21 cellular contexts compared by ENCODE assay signal in genomic region chr20:63007722-63008488, GRCh38. TPM values are rescaled to one million over a fixed set of nuclear protein-coding genes. Genes with fewer than 3 reads are reported as not detected.
DNase-seq lines count a peak whose midpoint lies in the region; TF ChIP-seq lines count a peak whose summit lies in the region.
"Had no signal": no experiment of that assay in that cellular context is flagged by ENCODE, and none has a peak within 500 bp of the region (broad histone marks: within the 10 kb centered on the region; RNA-seq: fewer than 3 reads in every experiment).

No MANE protein-coding gene starts in this region.

- peaks cover 62% of the 10 kb centered on the region for H3K27me3 ChIP-seq in BLaER1
- H3K27me3 ChIP-seq in CD8-positive, alpha-beta memory T cell (ENCODE audit: insufficient read depth, low read length, poor library complexity, severe bottlenecking) = peaks cover 58% of the 10 kb centered on the region
- no peaks in the 10 kb centered on the region for H3K27me3 ChIP-seq in WERI-Rb-1 (ENCODE audit: insufficient read depth, low read depth, severe bottlenecking)
- H3K27me3 ChIP-seq in mesendoderm (ENCODE audit: insufficient read depth, low read length, poor library complexity) = peaks cover 52% of the 10 kb centered on the region
- H3K27me3 ChIP-seq in ascending aorta = peaks cover 45% of the 10 kb centered on the region

- no peak overlapping the region for H3K27ac Mint-ChIP-seq in CD8-positive, alpha-beta memory T cell
- H3K27ac Mint-ChIP-seq: activated T-helper 2 cell treated with anti-CD3 and anti-CD28 coated beads, Interferon-gamma antibody, Interleukin-2, Interleukin-4, amounts not matched to agents 10 μg/mL and 5 μg/mL and 100 μg/mL, durations not matched to agents 14 hours and 24 hours and 36 hours; dendritic cell treated with granulocyte-macrophage colony-stimulating factor and Interleukin-4, amounts not matched to agents 40 ng/mL and 50 ng/mL, for 4 days had no signal

- H3K4me2 ChIP-seq in BLaER1 (peak overlapping the region; percentile 99), mesendoderm (ENCODE audit: low read length) (no peak overlapping the region)

- WGBS in mesendoderm (ENCODE audit: extremely low coverage, insufficient coverage, low lambda C conversion rate) = no CpG with 5 or more reads among the region's 41 CpGs

- H3K4me1 ChIP-seq in BLaER1 (peaks cover 97% of the 10 kb centered on the region), mesendoderm (ENCODE audit: control insufficient read depth, low read depth, low read length) (no peaks in the 10 kb centered on the region), ascending aorta (peaks cover 0 to 6% of the 10 kb centered on the region in 2 donors)
- peaks cover 27% of the 10 kb centered on the region for H3K4me1 ChIP-seq in CD8-positive, alpha-beta memory T cell (ENCODE audit: insufficient read depth, low read length)
- H3K4me1 ChIP-seq: BE2C had no signal

- H3K27me3 Mint-ChIP-seq in CD8-positive, alpha-beta memory T cell = peaks cover 32 to 48% of the 10 kb centered on the region in 2 donors

- no peak overlapping the region for H4K8ac ChIP-seq in mesendoderm (ENCODE audit: low read depth, low read length)

- H3K27ac ChIP-seq in BLaER1 = no peak overlapping the region
- no peak overlapping the region for H3K27ac ChIP-seq in CD8-positive, alpha-beta memory T cell (ENCODE audit: low read depth, low read length)
- H3K27ac ChIP-seq in WERI-Rb-1 = peak overlapping the region; percentile 68
- no peak overlapping the region for H3K27ac ChIP-seq in mesendoderm (ENCODE audit: low read depth, low read length)
- H3K27ac ChIP-seq in ascending aorta = no peak overlapping the region
- H3K27ac ChIP-seq: neutrophil, Peyer's patch, sigmoid colon, tibial artery had no signal

- peaks cover 15 to 43% (median 22%) of the 10 kb centered on the region in 3 donors for H3K4me1 Mint-ChIP-seq in CD8-positive, alpha-beta memory T cell

- H3K36me3 Mint-ChIP-seq in CD8-positive, alpha-beta memory T cell = peaks cover 0 to 6% (median 3%) of the 10 kb centered on the region in 3 donors

- H4K5ac ChIP-seq in mesendoderm (ENCODE audit: low read length) = no peak overlapping the region

- H4K20me1 ChIP-seq in BLaER1 = peaks cover 35% of the 10 kb centered on the region

- POLR2A ChIA-PET in CD8-positive, alpha-beta memory T cell (lab: Charles Lee) = no interaction called here

- no peak overlapping the region for H3K4ac ChIP-seq in mesendoderm (ENCODE audit: low read depth, low read length)

- H2AK5ac ChIP-seq in mesendoderm (ENCODE audit: low read length) = no peak overlapping the region

- H3K79me1 ChIP-seq in mesendoderm (ENCODE audit: low read length) = no peaks in the 10 kb centered on the region

- H3K9ac ChIP-seq in BLaER1 (peak overlapping the region; percentile 66), mesendoderm (ENCODE audit: low read length) (no peak overlapping the region)

- no peak overlapping the region for H3K23ac ChIP-seq in mesendoderm (ENCODE audit: low read length)

- H3K9me3 ChIP-seq in BLaER1 (peaks cover 5% of the 10 kb centered on the region), WERI-Rb-1 (ENCODE audit: severe bottlenecking) (peaks cover 2% of the 10 kb centered on the region), ascending aorta (peaks cover under 1 to 6% of the 10 kb centered on the region in 2 donors)
- no peaks in the 10 kb centered on the region for H3K9me3 ChIP-seq in CD8-positive, alpha-beta memory T cell (ENCODE audit: low read length)
- H3K9me3 ChIP-seq: neutrophil, Peyer's patch had no signal

- H3K79me2 ChIP-seq in mesendoderm (ENCODE audit: control insufficient read depth, insufficient read depth, low read length) = no peaks in the 10 kb centered on the region

- no peak overlapping the region for H2BK120ac ChIP-seq in mesendoderm (ENCODE audit: low read depth, low read length)

- no peak overlapping the region for H3K18ac ChIP-seq in mesendoderm (ENCODE audit: low read length)

- no peak for DNase-seq in CD8-positive, alpha-beta memory T cell
- DNase-seq in WERI-Rb-1 = no peak
- peak; percentile 33 for DNase-seq in mesendoderm
- DNase-seq in NCI-H446 treated with DMSO at 0.1 percent for 48 hours (lab: John Stamatoyannopoulos, UW) = no peak
- no peak for DNase-seq in ascending aorta (ENCODE audit: low spot score in 2 of 2)
- DNase-seq in posterior vena cava (ENCODE audit: low spot score) = no peak
- DNase-seq: activated CD4-positive, alpha-beta T cell treated with anti-CD3 and anti-CD28 coated beads, Interleukin-2, amount 50 U/mL, for 1 hour; BE2C; head of caudate nucleus; mesenchymal stem cell; MV-4-11; NCI-H748 treated with DMSO at 0.1 percent for 48 hours; Peyer's patch; sigmoid colon; stimulated activated CD4-positive, alpha-beta T cell treated with anti-CD3 and anti-CD28 coated beads, Interleukin-2, amount 100 ng/mL, for 48 hours; tibial artery had no signal

- intact Hi-C loops in ascending aorta (cut with DNase I) = no loop called here
- intact Hi-C loops in posterior vena cava (cut with DNase I) = loop anchor here (2.0 to 10.0 kb wide), 3 partner anchors 35 to 136 kb away; no protein-coding TSS in a partner anchor

- H3K36me3 ChIP-seq in BLaER1 (no peaks in the 10 kb centered on the region), WERI-Rb-1 (peaks cover 12% of the 10 kb centered on the region), mesendoderm (ENCODE audit: control insufficient read depth, insufficient read depth, low read length) (no peaks in the 10 kb centered on the region), ascending aorta (no peaks in the 10 kb centered on the region)
- H3K36me3 ChIP-seq in CD8-positive, alpha-beta memory T cell (ENCODE audit: insufficient read depth, low read length) = no peaks in the 10 kb centered on the region
- H3K36me3 ChIP-seq: BE2C, neutrophil, Peyer's patch, sigmoid colon, tibial artery had no signal

- no peak overlapping the region for H2BK15ac ChIP-seq in mesendoderm (replicated peaks; ENCODE audit: low read depth)

- H3K9me3 Mint-ChIP-seq in CD8-positive, alpha-beta memory T cell = peaks cover 0 to 5% (median 3%) of the 10 kb centered on the region in 5 donors

- CTCF ChIA-PET in CD8-positive, alpha-beta memory T cell (lab: Charles Lee) = interaction anchor here (1.2 to 3.6 kb wide), 10 partner anchors 17 to 200 kb away, joined by 3 to 18 read pairs (median 6); no protein-coding TSS in a partner anchor

- TF ChIP-seq CTCF in WERI-Rb-1 (IDR thresholded peaks at IDR 0.05; ENCODE audit: low read depth, low read length) = no peak
- TF ChIP-seq CTCF in ascending aorta (IDR thresholded peaks at IDR 0.05) = no peak

- no peak overlapping the region for H2BK5ac ChIP-seq in mesendoderm (ENCODE audit: low read length)

- peak overlapping the region in 4 of 7 donors; percentile 32 to 81 (median 56) for H3K4me3 Mint-ChIP-seq in CD8-positive, alpha-beta memory T cell
- H3K4me3 Mint-ChIP-seq: dendritic cell treated with granulocyte-macrophage colony-stimulating factor and Interleukin-4, amounts not matched to agents 40 ng/mL and 50 ng/mL, for 4 days had no signal

- no peak overlapping the region for H3K56ac ChIP-seq in mesendoderm (ENCODE audit: low read length)

- H3K4me3 ChIP-seq in BLaER1 = peak overlapping the region; percentile 73
- no peak overlapping the region for H3K4me3 ChIP-seq in CD8-positive, alpha-beta memory T cell (ENCODE audit: low read length)
- peak overlapping the region; percentile 63 for H3K4me3 ChIP-seq in WERI-Rb-1 (ENCODE audit: low read depth, low read length)
- H3K4me3 ChIP-seq in mesendoderm (ENCODE audit: low read length) = no peak overlapping the region
- H3K4me3 ChIP-seq in ascending aorta = no peak overlapping the region

RNA-seq across cellular contexts. Expression of gene BHLHE23, which starts 1.1 kb away (rescaled TPM):
- total RNA-seq in CD8-positive, alpha-beta memory T cell = not detected
- polyA plus RNA-seq in CD8-positive, alpha-beta memory T cell = not detected
- not detected for polyA plus RNA-seq in mesendoderm (2013, experiment 1 of 2)
- not detected for polyA plus RNA-seq in mesendoderm (2013, experiment 2 of 2)
- not detected for total RNA-seq in ascending aorta
- total RNA-seq in posterior vena cava = not detected
- total RNA-seq: activated T-helper 2 cell treated with anti-CD3 and anti-CD28 coated beads, Interferon-gamma antibody, Interleukin-2, Interleukin-4, amounts not matched to agents 10 μg/mL and 5 μg/mL and 100 μg/mL, durations not matched to agents 14 hours and 24 hours and 36 hours; Peyer's patch; sigmoid colon had no signal
- polyA plus RNA-seq: keratinocyte, sigmoid colon had no signal

RNA-seq across cellular contexts. Expression of gene SLC17A9, which starts 55.4 kb away (rescaled TPM):
- total RNA-seq in CD8-positive, alpha-beta memory T cell = 10 to 100 TPM; 26.4 to 26.8 TPM
- 1.0 TPM for polyA plus RNA-seq in CD8-positive, alpha-beta memory T cell
- 11.4 TPM for polyA plus RNA-seq in mesendoderm (2013, experiment 1 of 2)
- polyA plus RNA-seq in mesendoderm (2013, experiment 2 of 2) = 12.4 TPM
- total RNA-seq in ascending aorta (30.0 TPM), posterior vena cava (10 to 100 TPM in 1 of 2 donors, 1 to 10 TPM in 1; 9.9 to 16.3 TPM)
- polyA plus RNA-seq: keratinocyte had no signal

Comparison
In these comparisons a context has a peak if more than half of its experiments do, and no peak if none do; other contexts are left out.
1. H3K4me3 ChIP-seq: peak in BLaER1 (single experiment) and WERI-Rb-1 (single experiment); none in CD8-positive, alpha-beta memory T cell (single experiment), mesendoderm (single experiment) and ascending aorta (0 of 2).